In the genomic region with DNA sequence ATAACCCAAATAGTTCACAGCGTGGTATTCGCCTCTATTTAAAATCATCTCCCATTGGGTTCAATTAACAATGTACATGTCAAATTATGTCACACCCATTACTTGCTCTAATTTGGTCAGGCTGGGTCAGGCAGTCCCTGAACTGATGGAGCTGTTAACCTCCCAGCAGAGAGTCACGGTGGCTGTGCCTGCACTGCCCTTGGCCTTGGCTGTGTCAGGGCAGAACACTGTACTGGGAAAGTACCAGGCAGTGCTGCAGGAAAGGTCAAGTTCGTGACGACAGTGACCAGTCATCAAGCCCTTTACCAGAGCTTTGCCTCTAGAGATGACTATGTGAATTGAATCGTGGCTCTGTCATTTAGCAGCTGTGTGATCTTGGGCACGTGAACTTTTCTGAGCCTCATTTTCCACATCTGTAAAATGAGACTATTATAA, we compare ENCODE assay signal across 9 cellular contexts.
DNase-seq lines count a peak whose midpoint lies in the region; ATAC-seq and TF ChIP-seq lines count a peak whose summit lies in the region.
"Had no signal": no experiment of that assay in that cellular context is flagged by ENCODE, and none has a peak within 500 bp of the region (broad histone marks: within the 10 kb centered on the region; RNA-seq: fewer than 3 reads in every experiment).

No MANE protein-coding gene starts in this region.

- ATAC-seq in HG02870 (IDR thresholded peaks at IDR 0.05; ENCODE audit: unreplicated experiment), result peak; percentile 99
- ATAC-seq in WTC11, result no peak
- ATAC-seq in right lobe of liver, result peak; percentile 95 to 98 (median 97)

- DNase-seq in MCF 10A (ENCODE audit: unreplicated experiment) (peak; percentile 43), breast epithelium (ENCODE audit: low spot score in 2 of 2) (no peak), WTC11 (ENCODE audit: low spot score) (no peak), right lobe of liver (peak; percentile 86 to 91 (median 90)), HUDEP-2 (lab: John Stamatoyannopoulos, UW; ENCODE audit: unreplicated experiment in 76 of 76) (no peak), NCI-H82 treated with DMSO at 0.1 percent for 48 hours (lab: John Stamatoyannopoulos, UW; ENCODE audit: unreplicated experiment) (no peak), OCI-M1 (lab: John Stamatoyannopoulos, UW) (no peak)

- no peak for TF ChIP-seq POLR2A in breast epithelium (IDR thresholded peaks at IDR 0.05)
- TF ChIP-seq POLR2A in right lobe of liver (IDR thresholded peaks at IDR 0.05), result peak; percentile 52

- WGBS in right lobe of liver (ENCODE audit: insufficient coverage, low coverage, low lambda C conversion rate, missing lambda C conversion rate), result 20% methylated on average over 7 of the region's 7 CpGs

- H3K4me1 ChIP-seq in breast epithelium (peaks cover 0 to 3% of the 10 kb centered on the region in 2 donors), right lobe of liver (peaks cover 0 to 19% (median 9%) of the 10 kb centered on the region in 4 donors)
- H3K4me1 ChIP-seq: parathyroid adenoma had no signal

- intact Hi-C loops in MCF 10A (cut with micrococcal nuclease) (no loop called here), breast epithelium (cut with DNase I; ENCODE audit: low total_unique reads) (no loop called here), right lobe of liver (cut with DNase I) (loop anchor here in 1 of 2 donors (10.0 kb wide), 1 partner anchor 98 kb away; a partner anchor contains a TSS)

- CTCF ChIA-PET in MCF 10A (lab: Yijun Ruan, JAX), result interaction anchor here (0.6 to 2.0 kb wide), 4 partner anchors 11 to 693 kb away, joined by 3 to 6 read pairs (median 3); a partner anchor contains a TSS
- CTCF ChIA-PET in WTC11 (lab: Charles Lee), result no interaction called here

- no peak overlapping the region for H3K27ac ChIP-seq in breast epithelium
- peak overlapping the region; percentile 70 to 77 (median 73) for H3K27ac ChIP-seq in right lobe of liver
- H3K27ac ChIP-seq: parathyroid adenoma had no signal

- H3K36me3 Mint-ChIP-seq in MCF 10A (ENCODE audit: insufficient read depth, unreplicated experiment), result peaks cover 4% of the 10 kb centered on the region
- H3K36me3 Mint-ChIP-seq in WTC11, result no peaks in the 10 kb centered on the region

- H3K4me3 Mint-ChIP-seq in MCF 10A (ENCODE audit: unreplicated experiment), result no peak overlapping the region
- H3K4me3 Mint-ChIP-seq in WTC11, result no peak overlapping the region

- H3K36me3 ChIP-seq in breast epithelium, result no peaks in the 10 kb centered on the region
- H3K36me3 ChIP-seq in right lobe of liver, result no peaks in the 10 kb centered on the region

- H3K27me3 ChIP-seq in breast epithelium (no peaks in the 10 kb centered on the region), right lobe of liver (no peaks in the 10 kb centered on the region)

- BruUV-seq in MCF 10A (replicated peaks; lab: Mats Ljungman, UMichigan), result no TSS peak

- H3K9me3 ChIP-seq in breast epithelium, result no peaks in the 10 kb centered on the region
- no peaks in the 10 kb centered on the region for H3K9me3 ChIP-seq in right lobe of liver

- TF ChIP-seq CTCF in MCF 10A (IDR thresholded peaks at IDR 0.05; ENCODE audit: unreplicated experiment), result no peak
- no peak for TF ChIP-seq CTCF in breast epithelium (IDR thresholded peaks at IDR 0.05)
- no peak for TF ChIP-seq CTCF in WTC11 (IDR thresholded peaks at IDR 0.05)
- peak in 1 of 4 donors; percentile 21 for TF ChIP-seq CTCF in right lobe of liver (IDR thresholded peaks at IDR 0.05)

- H3K4me1 Mint-ChIP-seq in MCF 10A (ENCODE audit: insufficient read depth, unreplicated experiment), result peaks cover 5% of the 10 kb centered on the region
- 0 out of 2 replicates have a peak, but pooled peaks cover 7% of the 10 kb centered on the region for H3K4me1 Mint-ChIP-seq in WTC11

- H3K27me3 Mint-ChIP-seq in MCF 10A (ENCODE audit: insufficient read depth, unreplicated experiment), result no peaks in the 10 kb centered on the region
- no peaks in the 10 kb centered on the region for H3K27me3 Mint-ChIP-seq in WTC11 (ENCODE audit: low read depth)

- no peaks in the 10 kb centered on the region for H3K9me3 Mint-ChIP-seq in MCF 10A (ENCODE audit: unreplicated experiment)
- H3K9me3 Mint-ChIP-seq in WTC11, result no peaks in the 10 kb centered on the region

- H3K27ac Mint-ChIP-seq in MCF 10A (ENCODE audit: low read depth, unreplicated experiment), result no peak overlapping the region
- H3K27ac Mint-ChIP-seq in WTC11, result no peak overlapping the region

- H3K4me3 ChIP-seq in breast epithelium (no peak overlapping the region), right lobe of liver (no peak overlapping the region)

- POLR2A ChIA-PET in MCF 10A (lab: Yijun Ruan, JAX) (interaction anchor here (0.8 to 9.3 kb wide), 8 partner anchors 8 to 85 kb away, joined by 3 to 187 read pairs (median 4); no protein-coding TSS in a partner anchor), WTC11 (lab: Charles Lee) (no interaction called here)

TF ChIP-seq in WTC11, 78 proteins besides CTCF, POLR2A, EP300 and RAD21:
- TF ChIP-seq ZNF232 (CRISPR knock-in tag; IDR thresholded peaks at IDR 0.05) (no peak), EMX1 (CRISPR knock-in tag; IDR thresholded peaks at IDR 0.05) (no peak), OVOL2 (CRISPR knock-in tag; IDR thresholded peaks at IDR 0.05; ENCODE audit: borderline replicate concordance) (no peak), GABPB1 (CRISPR knock-in tag; IDR thresholded peaks at IDR 0.05) (peak; percentile 41; the same call in 1 of the 2 replicates)
- TF ChIP-seq, protein P1, sequence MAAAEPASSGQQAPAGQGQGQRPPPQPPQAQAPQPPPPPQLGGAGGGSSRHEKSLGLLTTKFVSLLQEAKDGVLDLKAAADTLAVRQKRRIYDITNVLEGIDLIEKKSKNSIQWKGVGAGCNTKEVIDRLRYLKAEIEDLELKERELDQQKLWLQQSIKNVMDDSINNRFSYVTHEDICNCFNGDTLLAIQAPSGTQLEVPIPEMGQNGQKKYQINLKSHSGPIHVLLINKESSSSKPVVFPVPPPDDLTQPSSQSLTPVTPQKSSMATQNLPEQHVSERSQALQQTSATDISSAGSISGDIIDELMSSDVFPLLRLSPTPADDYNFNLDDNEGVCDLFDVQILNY (CRISPR knock-in tag; IDR thresholded peaks at IDR 0.05), result no peak

Comparison
In these comparisons a context has a peak if more than half of its experiments do, and no peak if none do; other contexts are left out.
1. DNase-seq: peak in MCF 10A (single experiment) and right lobe of liver (3 of 3); none in breast epithelium (0 of 2), WTC11 (single experiment), HUDEP-2 (0 of 76), NCI-H82 treated with DMSO at 0.1 percent for 48 hours (single experiment) and OCI-M1 (single experiment).
2. H3K27ac ChIP-seq: peak in right lobe of liver (3 of 3); none in breast epithelium (0 of 2).